18 cellular contexts compared by ENCODE assay signal in genomic region chr22:25281675-25282345, GRCh38.
DNase-seq lines count a peak whose midpoint lies in the region; ATAC-seq, FAIRE-seq and TF ChIP-seq lines count a peak whose summit lies in the region.
"Had no signal": no experiment of that assay in that cellular context is flagged by ENCODE, and none has a peak within 500 bp of the region (broad histone marks: within the 10 kb centered on the region; RNA-seq: fewer than 3 reads in every experiment).

No MANE protein-coding gene starts in this region.

- no peak overlapping the region for H4K8ac ChIP-seq in H1 (ENCODE audit: extremely low read depth, insufficient read depth, low read length)

- 11% methylated on average over 26 of the region's 26 CpGs; no CpG with 5 or more reads in 1 of the 2 experiments for WGBS in H1 (ENCODE audit: extremely low coverage in 1 of 2, insufficient coverage in 1 of 2, insufficient read length in 1 of 2, insufficient replicate concordance in 2 of 2, low coverage in 1 of 2, low lambda C conversion rate in 2 of 2, missing lambda C conversion rate in 1 of 2), 2 experiments

- H3K4me1 ChIP-seq in ES-I3 (ENCODE audit: insufficient read depth, low read length) (no peaks in the 10 kb centered on the region), H1 (replicated peaks in 1 of 4; ENCODE audit: control insufficient read depth in 3 of 4, insufficient read depth in 4 of 4, low read length in 3 of 4) (peaks cover 0 to 2% (median under 1%) of the 10 kb centered on the region in 4 experiments; a peak in 2 of 7 replicates), ascending aorta (peaks cover 0 to 5% of the 10 kb centered on the region in 2 donors)
- H3K4me1 ChIP-seq: BE2C had no signal

- no peak overlapping the region for H2BK20ac ChIP-seq in H1 (ENCODE audit: low read length)

- H3K23ac ChIP-seq in H1 (ENCODE audit: insufficient read length): no peak overlapping the region

- no peak overlapping the region for H3K56ac ChIP-seq in H1 (replicated peaks; ENCODE audit: insufficient read length, low read depth, low read length)

- no peak overlapping the region for H3K14ac ChIP-seq in H1 (ENCODE audit: insufficient read length)

- H4K20me1 ChIP-seq in H1 (replicated peaks in 1 of 2; ENCODE audit: control insufficient read depth in 1 of 2, insufficient read depth in 2 of 2, low read length in 2 of 2) (peaks cover 0 to 1% of the 10 kb centered on the region in 2 experiments), neural cell (ENCODE audit: insufficient read depth) (no peaks in the 10 kb centered on the region)

- H3K18ac ChIP-seq in H1 (ENCODE audit: extremely low read depth, low read length): peak overlapping the region; percentile 60

- TF ChIP-seq CTCF in NB4 (IDR thresholded peaks at IDR 0.05; ENCODE audit: low read depth, low read length) (no peak), H1 (IDR thresholded peaks at IDR 0.05; ENCODE audit: control extremely low read depth in 1 of 3, insufficient read depth in 1 of 3, low read depth in 1 of 3, low read length in 3 of 3) (no peak), neural cell (IDR thresholded peaks at IDR 0.05; ENCODE audit: poor library complexity, severe bottlenecking) (no peak), ascending aorta (IDR thresholded peaks at IDR 0.05) (no peak)

- no peak overlapping the region for H2BK12ac ChIP-seq in H1 (ENCODE audit: low read depth, low read length)

- peak; percentile 66 for FAIRE-seq in H1 (lab: Jason Lieb, UNC)

- no peak overlapping the region for H4K5ac ChIP-seq in H1 (ENCODE audit: insufficient read length, low read depth, low read length)

- H3K9me3 ChIP-seq in ES-I3 (ENCODE audit: control insufficient read depth, insufficient read depth, low read length): no peaks in the 10 kb centered on the region
- no peaks in the 10 kb centered on the region for H3K9me3 ChIP-seq in H1 (ENCODE audit: insufficient read depth in 2 of 2, low read depth in 1 of 2, low read length in 1 of 2)
- no peaks in the 10 kb centered on the region for H3K9me3 ChIP-seq in neural cell (ENCODE audit: low read length)
- H3K9me3 ChIP-seq in ascending aorta: no peaks in the 10 kb centered on the region
- H3K9me3 ChIP-seq: BE2C, left lung had no signal

- TF ChIP-seq RAD21 in H1 (IDR thresholded peaks at IDR 0.05 in 1 of 2, conservative IDR thresholded peaks at IDR 0.05 in 1 of 2; ENCODE audit: low read depth in 2 of 2, low read length in 2 of 2): no peak
- TF ChIP-seq RAD21 in neural cell (conservative IDR thresholded peaks at IDR 0.05): no peak

- CTCF ChIA-PET in H1 (lab: Charles Lee; ENCODE audit: partially characterized antibody): interaction anchor here (0.9 to 2.3 kb wide), 8 partner anchors 14 to 145 kb away, joined by 3 to 8 read pairs (median 4); no protein-coding TSS in a partner anchor

- H3F3A ChIP-seq in neural cell (ENCODE audit: insufficient read depth, low read length, poor library complexity, severe bottlenecking): no peaks in the 10 kb centered on the region

- H3K79me2 ChIP-seq in H1 (ENCODE audit: control insufficient read depth in 1 of 2, insufficient read depth in 2 of 2, low read length in 2 of 2): no peaks in the 10 kb centered on the region
- H3K79me2 ChIP-seq in neural cell (replicated peaks; ENCODE audit: insufficient read depth, low read length): no peaks in the 10 kb centered on the region

- H2AFZ ChIP-seq in H1 (ENCODE audit: low read length) (peak overlapping the region; percentile 76), neural cell (ENCODE audit: low read depth, low read length) (no peak overlapping the region)

- POLR2A ChIA-PET in H1 (lab: Charles Lee; ENCODE audit: partially characterized antibody): interaction anchor here (1.0 to 1.6 kb wide), 2 partner anchors 13 to 110 kb away, joined by 3 to 5 read pairs; no protein-coding TSS in a partner anchor

- no peak overlapping the region for H4K91ac ChIP-seq in H1 (replicated peaks; ENCODE audit: insufficient read length, low read length)

- peak overlapping the region; percentile 10; the same call in 1 of the 2 replicates for H2BK15ac ChIP-seq in H1 (ENCODE audit: low read length)

- H3K27me3 ChIP-seq in H1 (replicated peaks in 1 of 4; ENCODE audit: control insufficient read depth in 3 of 4, extremely low read depth in 1 of 4, insufficient read depth in 3 of 4, low read length in 3 of 4) (peaks cover 3 to 21% (median 15%) of the 10 kb centered on the region in 4 experiments), neural cell (ENCODE audit: insufficient read depth, low read depth, low read length) (peaks cover 42% of the 10 kb centered on the region), ascending aorta (no peaks in the 10 kb centered on the region)

- no peak for ATAC-seq in GM18870 (IDR thresholded peaks at IDR 0.05; ENCODE audit: unreplicated experiment)
- ATAC-seq: activated CD8-positive, alpha-beta T cell treated with anti-CD3 and anti-CD28 coated beads for 36 hours; left lung had no signal

- H3K27ac ChIP-seq in H1 (ENCODE audit: low read depth, low read length): no peak overlapping the region
- no peak overlapping the region for H3K27ac ChIP-seq in neural cell (ENCODE audit: low read length)
- H3K27ac ChIP-seq in ascending aorta: no peak overlapping the region
- H3K27ac ChIP-seq: left lung had no signal

- H2AK5ac ChIP-seq in H1 (ENCODE audit: low read depth, low read length): no peak overlapping the region

- H3K36me3 ChIP-seq in ES-I3 (ENCODE audit: insufficient read depth, low read length) (no peaks in the 10 kb centered on the region), H1 (ENCODE audit: control insufficient read depth in 2 of 4, insufficient read depth in 4 of 4, low read length in 3 of 4) (no peaks in the 10 kb centered on the region), neural cell (ENCODE audit: insufficient read depth, low read length) (no peaks in the 10 kb centered on the region), ascending aorta (no peaks in the 10 kb centered on the region)
- H3K36me3 ChIP-seq: BE2C, left lung had no signal

- TF ChIP-seq POLR2A in NB4 (IDR thresholded peaks at IDR 0.05; ENCODE audit: extremely low read depth, insufficient read length): no peak
- no peak for TF ChIP-seq POLR2A in H1 (IDR thresholded peaks at IDR 0.05; ENCODE audit: control extremely low read depth in 1 of 2, low read depth in 2 of 2, low read length in 2 of 2)

- peak overlapping the region; percentile 78 to 93 for H3K4me2 ChIP-seq in H1 (ENCODE audit: insufficient read depth in 1 of 2, low read depth in 2 of 2, low read length in 2 of 2)
- H3K4me2 ChIP-seq in neural cell (ENCODE audit: low read length): no peak overlapping the region

- H2BK120ac ChIP-seq in H1 (replicated peaks; ENCODE audit: low read depth, low read length): no peak overlapping the region

- H2BK5ac ChIP-seq in H1 (ENCODE audit: low read depth, low read length): no peak overlapping the region

- no peak for TF ChIP-seq EP300 in H1 (IDR thresholded peaks at IDR 0.05; ENCODE audit: borderline replicate concordance in 1 of 2, low read depth in 2 of 2, low read length in 2 of 2)
- TF ChIP-seq EP300 in neural cell (conservative IDR thresholded peaks at IDR 0.05; ENCODE audit: poor library complexity, severe bottlenecking): no peak

- intact Hi-C loops in ascending aorta (cut with DNase I): loop anchor here (10.0 kb wide), 1 partner anchor 303 kb away; no protein-coding TSS in a partner anchor

- DNase-seq in NB4 (ENCODE audit: low read depth): peak; percentile 10
- peak in 1 of 2 experiments; percentile 76 for DNase-seq in H1 (ENCODE audit: low read depth in 1 of 2, low spot score in 2 of 2)
- no peak for DNase-seq in amygdala (lab: John Stamatoyannopoulos, UW)
- DNase-seq in ascending aorta (ENCODE audit: low spot score in 2 of 2): no peak
- DNase-seq in NCI-H774 (lab: John Stamatoyannopoulos, UW): no peak
- DNase-seq: activated CD8-positive, alpha-beta T cell treated with anti-CD3 and anti-CD28 coated beads for 36 hours; activated naive CD4-positive, alpha-beta T cell treated with anti-CD3 and anti-CD28 coated beads for 36 hours; cortex of kidney; KG1; NCI-H1930; occipital lobe; OCI-M1; stimulated activated CD4-positive, alpha-beta T cell treated with anti-CD3 and anti-CD28 coated beads, Interleukin-15, amount 100 ng/mL, for 24 hours had no signal

- H3K9ac ChIP-seq in ES-I3 (ENCODE audit: low read depth, low read length) (peak overlapping the region; percentile 73; the same call in 1 of the 2 replicates), H1 (replicated peaks in 1 of 4; ENCODE audit: extremely low read depth in 1 of 4, low read depth in 3 of 4, low read length in 3 of 4) (no peak overlapping the region), neural cell (ENCODE audit: low read length) (no peak overlapping the region)

- peaks cover 13% of the 10 kb centered on the region for H3K23me2 ChIP-seq in H1 (ENCODE audit: low read depth, low read length)

- H3K4me3 ChIP-seq in NB4 (ENCODE audit: low read depth, low read length) (no peak overlapping the region), H1 (ENCODE audit: extremely low read depth in 1 of 4, insufficient read depth in 2 of 4, low read depth in 3 of 4, low read length in 4 of 4) (peak overlapping the region; percentile 61 to 93 (median 76)), neural cell (ENCODE audit: low read length) (peak overlapping the region; percentile 75), ascending aorta (no peak overlapping the region)
- H3K4me3 ChIP-seq: left lung had no signal

- no peaks in the 10 kb centered on the region for H3K79me1 ChIP-seq in H1 (ENCODE audit: low read depth, low read length)

- H3K4ac ChIP-seq in H1 (replicated peaks; ENCODE audit: insufficient read length, low read depth, low read length): no peak overlapping the region

- H3K9me2 ChIP-seq in neural cell (ENCODE audit: insufficient read depth, low read length): no peaks in the 10 kb centered on the region

TF ChIP-seq in H1, 55 proteins besides CTCF, POLR2A, EP300 and RAD21 (continues in another document):
- TF ChIP-seq RNF2 (IDR thresholded peaks at IDR 0.05; ENCODE audit: borderline replicate concordance, low read depth, low read length, missing control alignments, poor library complexity, severe bottlenecking) (peak; percentile 24), MAX (IDR thresholded peaks at IDR 0.05) (peak; percentile 50), POU5F1 (IDR thresholded peaks at IDR 0.05; ENCODE audit: low read depth, low read length) (no peak), TAF7 (optimal IDR thresholded peaks at IDR 0.05; ENCODE audit: borderline replicate concordance, low read depth, low read length) (no peak)

TF ChIP-seq in neural cell, 6 proteins besides CTCF, POLR2A, EP300 and RAD21 (continues in another document):
- no peak for TF ChIP-seq POLR2AphosphoS5 (IDR thresholded peaks at IDR 0.05)
- no peak for TF ChIP-seq TAF1 (IDR thresholded peaks at IDR 0.05; ENCODE audit: low read depth)

Comparison
In these comparisons a context has a peak if more than half of its experiments do, and no peak if none do; other contexts are left out.
1. H3K4me3 ChIP-seq: peak in H1 (4 of 4) and neural cell (single experiment); none in NB4 (single experiment) and ascending aorta (0 of 2).